Comparison of ENCODE assay signal across 9 cellular contexts in genomic region chr7:36388423-36388822, GRCh38. TPM values are rescaled to one million over a fixed set of nuclear protein-coding genes. Genes with fewer than 3 reads are reported as not detected.
DNase-seq lines count a peak whose midpoint lies in the region; ATAC-seq and TF ChIP-seq lines count a peak whose summit lies in the region.
"Had no signal": no experiment of that assay in that cellular context is flagged by ENCODE, and none has a peak within 500 bp of the region (broad histone marks: within the 10 kb centered on the region; RNA-seq: fewer than 3 reads in every experiment).

No MANE protein-coding gene starts in this region.

- TF ChIP-seq CTCF in ascending aorta (IDR thresholded peaks at IDR 0.05): no peak
- no peak for TF ChIP-seq CTCF in mesothelial cell of epicardium (IDR thresholded peaks at IDR 0.05; ENCODE audit: unreplicated experiment)
- no peak for TF ChIP-seq CTCF in testis (IDR thresholded peaks at IDR 0.05)

- intact Hi-C loops in ascending aorta (cut with DNase I): loop anchor here (5.0 kb wide), 2 partner anchors 586 to 1351 kb away; partner anchors contain the start of genes DPY19L1 and SEPTIN7
- intact Hi-C loops in testis (cut with DNase I; ENCODE audit: low total_unique reads): no loop called here

- H3K9me3 ChIP-seq in ascending aorta (no peaks in the 10 kb centered on the region), testis (no peaks in the 10 kb centered on the region)

- peaks cover 22% of the 10 kb centered on the region for H3K4me1 Mint-ChIP-seq in activated T-cell treated with anti-CD3 and anti-CD28 coated beads, Interleukin-2, amount 50 U/mL, for 4 hours (ENCODE audit: low read depth)
- H3K4me1 Mint-ChIP-seq in mesothelial cell of epicardium: peaks cover 30% of the 10 kb centered on the region

- no peak for TF ChIP-seq POLR2A in testis (IDR thresholded peaks at IDR 0.05)

- H3K4me3 ChIP-seq in ascending aorta (peak overlapping the region in 1 of 2 donors; percentile 77), testis (peak overlapping the region; percentile 53 to 67)

- H3K27ac ChIP-seq in ascending aorta (peak overlapping the region; percentile 83 to 87), testis (peak overlapping the region; percentile 43 to 75)

- no peak for DNase-seq in activated T-cell treated with anti-CD3 and anti-CD28 coated beads, Interleukin-2, amount 50 U/mL, for 4 hours
- DNase-seq in activated T-cell treated with anti-CD3 and anti-CD28 coated beads, Interleukin-2, amount 50 U/mL, for 48 hours: no peak
- DNase-seq in ascending aorta (ENCODE audit: low spot score in 2 of 2) (no peak), mesothelial cell of epicardium (ENCODE audit: low spot score in 2 of 2, unreplicated experiment in 2 of 2) (no peak), testis (no peak), OCI-M2 (lab: John Stamatoyannopoulos, UW; ENCODE audit: unreplicated experiment) (no peak), SW 1271 (lab: John Stamatoyannopoulos, UW) (no peak), NCI-H2029 treated with DMSO at 0.1 percent for 48 hours (lab: John Stamatoyannopoulos, UW) (no peak)
- DNase-seq: MV-4-11 had no signal

- no peaks in the 10 kb centered on the region for H3K36me3 ChIP-seq in ascending aorta
- no peaks in the 10 kb centered on the region for H3K36me3 ChIP-seq in testis (ENCODE audit: low read depth, missing control alignments)

- H3K9me3 Mint-ChIP-seq in activated T-cell treated with anti-CD3 and anti-CD28 coated beads, Interleukin-2, amount 50 U/mL, for 4 hours: no peaks in the 10 kb centered on the region
- no peaks in the 10 kb centered on the region for H3K9me3 Mint-ChIP-seq in mesothelial cell of epicardium

- H3K4me1 ChIP-seq in ascending aorta (peaks cover 0 to 10% of the 10 kb centered on the region in 2 donors), testis (peaks cover 7% of the 10 kb centered on the region)

- peak overlapping the region; percentile 43 for H3K27ac Mint-ChIP-seq in mesothelial cell of epicardium

- no peak for ATAC-seq in activated T-cell treated with anti-CD3 and anti-CD28 coated beads, Interleukin-2, amount 50 U/mL, for 4 hours

- no peaks in the 10 kb centered on the region for H3K27me3 Mint-ChIP-seq in activated T-cell treated with anti-CD3 and anti-CD28 coated beads, Interleukin-2, amount 50 U/mL, for 4 hours (ENCODE audit: low read depth)
- no peaks in the 10 kb centered on the region for H3K27me3 Mint-ChIP-seq in mesothelial cell of epicardium (ENCODE audit: low read depth)

- H3K4me3 Mint-ChIP-seq in activated T-cell treated with anti-CD3 and anti-CD28 coated beads, Interleukin-2, amount 50 U/mL, for 4 hours: peak overlapping the region; percentile 55
- H3K4me3 Mint-ChIP-seq in mesothelial cell of epicardium: peak overlapping the region; percentile 81

- 17 to 21% methylated on average over 4 of the region's 4 CpGs for WGBS in testis, 2 donors

- no peaks in the 10 kb centered on the region for H3K36me3 Mint-ChIP-seq in activated T-cell treated with anti-CD3 and anti-CD28 coated beads, Interleukin-2, amount 50 U/mL, for 4 hours (ENCODE audit: insufficient read depth)
- H3K36me3 Mint-ChIP-seq in mesothelial cell of epicardium: no peaks in the 10 kb centered on the region

- no peaks in the 10 kb centered on the region for H3K27me3 ChIP-seq in ascending aorta
- H3K27me3 ChIP-seq in testis: no peaks in the 10 kb centered on the region

RNA-seq across cellular contexts. Expression of gene ANLN, which starts 1.2 kb away (rescaled TPM):
- total RNA-seq in activated T-cell treated with anti-CD3 and anti-CD28 coated beads, Interleukin-2, amount 50 U/mL, for 4 hours: 1 to 10 TPM; 1.8 to 4.1 (median 2.4) TPM
- total RNA-seq in ascending aorta (1.8 TPM), mesothelial cell of epicardium (30.0 to 31.2 TPM (median 30.5 TPM) in 3 replicates), testis (10 to 100 TPM; 17.3 to 35.5 TPM)
- polyA plus RNA-seq in testis (ENCODE audit: insufficient read depth, low read depth, low replicate concordance): 17.6 TPM
